In the genomic region with DNA sequence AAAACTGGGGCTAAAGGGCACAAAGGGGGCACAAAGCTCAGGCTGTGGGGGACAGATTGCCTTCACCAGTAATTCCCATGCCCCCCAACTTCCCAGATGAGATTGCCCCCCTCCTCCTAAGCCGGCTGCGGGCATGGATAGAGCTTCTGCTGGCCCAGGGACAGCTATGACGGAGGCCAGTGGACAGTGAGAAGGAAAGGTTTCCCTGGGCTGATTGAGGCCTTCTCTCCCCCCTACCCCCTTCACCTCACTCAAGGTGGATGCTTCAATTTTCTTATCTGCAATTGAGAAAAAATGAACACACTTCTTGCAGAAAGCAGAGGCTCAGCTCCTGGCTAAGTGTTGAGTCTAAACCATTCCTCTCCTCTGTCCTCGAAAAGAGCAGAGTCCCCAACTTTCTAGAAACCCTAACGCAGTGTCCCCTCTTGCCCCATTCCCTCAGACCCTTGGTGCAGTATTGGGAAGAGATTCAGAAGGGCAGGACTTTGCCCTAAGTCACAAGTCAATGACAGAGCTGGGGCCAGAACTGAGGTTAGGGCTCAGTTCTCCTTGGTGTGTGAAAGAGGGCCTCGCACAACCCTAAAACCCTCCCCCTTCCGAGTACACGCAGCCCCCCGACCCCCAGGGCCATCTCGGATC, we compare ENCODE assay signal across 1 cellular context.
TF ChIP-seq lines count a peak whose summit lies in the region.

No MANE protein-coding gene starts in this region.

TF ChIP-seq in HCT116, 20 proteins besides CTCF, POLR2A, EP300 and RAD21 (continued from another document):
- no peak for TF ChIP-seq REST (IDR thresholded peaks at IDR 0.05; ENCODE audit: low read depth)
- TF ChIP-seq CBX3 (IDR thresholded peaks at IDR 0.05; ENCODE audit: low read depth), result no peak
- TF ChIP-seq SP1 (IDR thresholded peaks at IDR 0.05; ENCODE audit: low read depth), result no peak
- no peak for TF ChIP-seq TCF7L2 (IDR thresholded peaks at IDR 0.05; ENCODE audit: borderline replicate concordance, extremely low read depth, insufficient read depth, insufficient read length)
- TF ChIP-seq, protein P1, sequence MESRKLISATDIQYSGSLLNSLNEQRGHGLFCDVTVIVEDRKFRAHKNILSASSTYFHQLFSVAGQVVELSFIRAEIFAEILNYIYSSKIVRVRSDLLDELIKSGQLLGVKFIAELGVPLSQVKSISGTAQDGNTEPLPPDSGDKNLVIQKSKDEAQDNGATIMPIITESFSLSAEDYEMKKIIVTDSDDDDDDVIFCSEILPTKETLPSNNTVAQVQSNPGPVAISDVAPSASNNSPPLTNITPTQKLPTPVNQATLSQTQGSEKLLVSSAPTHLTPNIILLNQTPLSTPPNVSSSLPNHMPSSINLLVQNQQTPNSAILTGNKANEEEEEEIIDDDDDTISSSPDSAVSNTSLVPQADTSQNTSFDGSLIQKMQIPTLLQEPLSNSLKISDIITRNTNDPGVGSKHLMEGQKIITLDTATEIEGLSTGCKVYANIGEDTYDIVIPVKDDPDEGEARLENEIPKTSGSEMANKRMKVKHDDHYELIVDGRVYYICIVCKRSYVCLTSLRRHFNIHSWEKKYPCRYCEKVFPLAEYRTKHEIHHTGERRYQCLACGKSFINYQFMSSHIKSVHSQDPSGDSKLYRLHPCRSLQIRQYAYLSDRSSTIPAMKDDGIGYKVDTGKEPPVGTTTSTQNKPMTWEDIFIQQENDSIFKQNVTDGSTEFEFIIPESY (IDR thresholded peaks at IDR 0.05; ENCODE audit: extremely low read depth, insufficient replicate concordance, low read length), result no peak
- TF ChIP-seq EZH2 (IDR thresholded peaks at IDR 0.05), result no peak
- TF ChIP-seq, protein P2, sequence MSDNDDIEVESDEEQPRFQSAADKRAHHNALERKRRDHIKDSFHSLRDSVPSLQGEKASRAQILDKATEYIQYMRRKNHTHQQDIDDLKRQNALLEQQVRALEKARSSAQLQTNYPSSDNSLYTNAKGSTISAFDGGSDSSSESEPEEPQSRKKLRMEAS (IDR thresholded peaks at IDR 0.05), result no peak
- no peak for TF ChIP-seq ELF1 (IDR thresholded peaks at IDR 0.05; ENCODE audit: borderline replicate concordance, low read depth)
- TF ChIP-seq YY1 (IDR thresholded peaks at IDR 0.05; ENCODE audit: extremely low read depth, insufficient replicate concordance, low read depth, low read length), result no peak
- TF ChIP-seq ZNF274 (IDR thresholded peaks at IDR 0.05; ENCODE audit: low read depth, low read length), result no peak
- no peak for TF ChIP-seq CEBPB (IDR thresholded peaks at IDR 0.05; ENCODE audit: low read depth)
- no peak for TF ChIP-seq EGR1 (IDR thresholded peaks at IDR 0.05; ENCODE audit: low read depth)
